11 cellular contexts compared by ENCODE assay signal in the genomic region with DNA sequence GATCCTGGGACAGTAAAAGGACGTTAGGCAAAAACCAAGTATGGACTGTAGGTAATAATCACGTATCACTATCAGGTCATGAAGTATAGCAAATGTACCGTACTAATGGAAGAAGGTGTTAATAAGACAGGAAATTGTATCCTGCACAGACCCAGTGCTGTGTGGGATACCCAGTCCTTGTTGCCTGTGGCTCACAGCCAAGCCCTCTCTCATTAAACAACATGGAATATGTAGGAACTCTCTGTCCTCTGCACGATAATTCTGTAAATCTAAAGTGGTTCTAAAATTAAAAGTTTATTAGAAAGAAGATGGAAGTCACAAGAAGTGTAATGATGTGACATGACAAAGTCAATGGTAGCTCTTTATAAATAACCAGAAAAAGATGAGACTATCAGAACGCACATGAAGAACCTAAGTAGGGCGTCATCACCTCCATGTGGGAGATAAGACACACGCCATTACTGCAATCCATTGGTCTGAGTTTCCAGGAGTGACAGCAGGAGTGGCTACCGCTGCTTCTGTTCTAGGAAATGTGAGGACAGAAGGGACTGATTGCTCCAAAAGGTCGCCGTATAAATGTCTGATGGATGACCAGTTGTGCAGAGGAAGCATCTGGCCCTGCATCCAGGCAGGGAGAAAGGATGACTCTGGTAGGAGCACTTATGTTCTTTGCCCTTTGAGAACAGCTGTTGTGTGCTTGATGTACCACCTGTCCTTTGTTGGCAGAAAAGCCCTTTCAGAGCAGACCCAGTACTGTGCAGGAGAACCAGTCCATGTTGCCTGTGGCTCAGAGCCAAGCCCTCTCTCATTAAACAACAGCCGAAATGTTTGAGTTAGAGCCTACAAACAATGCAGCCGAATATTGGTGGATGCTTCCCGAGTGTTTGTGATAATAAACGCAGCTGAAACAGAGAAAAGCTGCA.
DNase-seq lines count a peak whose midpoint lies in the region; ATAC-seq and TF ChIP-seq lines count a peak whose summit lies in the region.
"Had no signal": no experiment of that assay in that cellular context is flagged by ENCODE, and none has a peak within 500 bp of the region (broad histone marks: within the 10 kb centered on the region; RNA-seq: fewer than 3 reads in every experiment).

No MANE protein-coding gene starts in this region.

- H3K9me3 ChIP-seq in heart left ventricle (no peaks in the 10 kb centered on the region), left ventricle myocardium inferior (replicated peaks) (no peaks in the 10 kb centered on the region)
- H3K9me3 ChIP-seq: thoracic aorta had no signal

- ATAC-seq in heart left ventricle, result peak; percentile 48 to 86 (median 72)
- no peak for ATAC-seq in GM18868 (IDR thresholded peaks at IDR 0.05; ENCODE audit: unreplicated experiment)
- ATAC-seq in HG02852 (IDR thresholded peaks at IDR 0.05; ENCODE audit: unreplicated experiment), result no peak
- ATAC-seq: activated T-cell treated with anti-CD3 and anti-CD28 coated beads, Interleukin-2, amount 50 U/mL, for 72 hours had no signal

- peaks cover 0 to 10% (median 0%) of the 10 kb centered on the region in 9 donors for H3K36me3 ChIP-seq in heart left ventricle
- H3K36me3 ChIP-seq in left ventricle myocardium inferior, result no peaks in the 10 kb centered on the region
- H3K36me3 ChIP-seq: thoracic aorta had no signal

- intact Hi-C loops in heart left ventricle (cut with DNase I) (no loop called here), left ventricle myocardium inferior (cut with micrococcal nuclease) (no loop called here)

- no peak for TF ChIP-seq POLR2A in heart left ventricle (IDR thresholded peaks at IDR 0.05)

- H3K4me3 ChIP-seq in heart left ventricle (no peak overlapping the region), left ventricle myocardium inferior (no peak overlapping the region)
- H3K4me3 ChIP-seq: thoracic aorta had no signal

- no peaks in the 10 kb centered on the region for H3K27me3 ChIP-seq in heart left ventricle
- H3K27me3 ChIP-seq in left ventricle myocardium inferior (ENCODE audit: low read depth), result no peaks in the 10 kb centered on the region

- no peak overlapping the region for H3K27ac ChIP-seq in heart left ventricle
- H3K27ac ChIP-seq in left ventricle myocardium inferior (replicated peaks), result no peak overlapping the region
- H3K27ac ChIP-seq: thoracic aorta had no signal

- TF ChIP-seq CTCF in heart left ventricle (IDR thresholded peaks at IDR 0.05) (no peak), left ventricle myocardium inferior (IDR thresholded peaks at IDR 0.05; ENCODE audit: borderline replicate concordance) (no peak)

- no peak for DNase-seq in heart left ventricle
- DNase-seq in left ventricle myocardium inferior, result no peak
- DNase-seq in NCI-H2196 treated with DMSO at 0.1 percent for 48 hours (lab: John Stamatoyannopoulos, UW; ENCODE audit: unreplicated experiment), result peak; percentile 93
- DNase-seq in cerebellar cortex (ENCODE audit: low spot score), result peak; percentile 73
- no peak for DNase-seq in HuH-7.5 (ENCODE audit: low spot score)
- no peak for DNase-seq in activated gamma-delta T cell (lab: John Stamatoyannopoulos, UW)
- DNase-seq: activated CD4-positive, alpha-beta T cell treated with anti-CD3 and anti-CD28 coated beads for 48 hours; activated T-cell treated with anti-CD3 and anti-CD28 coated beads, Interleukin-2, amount 50 U/mL, for 72 hours had no signal

- 46 to 58% (median 57%) methylated on average over 14 of the region's 14 CpGs for WGBS in heart left ventricle, 4 donors

- H3K4me1 ChIP-seq in heart left ventricle (no peaks in the 10 kb centered on the region), left ventricle myocardium inferior (no peaks in the 10 kb centered on the region)

Comparison
In these comparisons a context has a peak if more than half of its experiments do, and no peak if none do; other contexts are left out.
1. ATAC-seq: peak in heart left ventricle (4 of 4); none in GM18868 (single experiment) and HG02852 (single experiment).
2. DNase-seq: peak in NCI-H2196 treated with DMSO at 0.1 percent for 48 hours (single experiment) and cerebellar cortex (single experiment); none in heart left ventricle (0 of 5), left ventricle myocardium inferior (single experiment), HuH-7.5 (single experiment) and activated gamma-delta T cell (single experiment).